ENCODE assay signal across 8 cellular contexts in genomic region chr4:109994415-109994827, GRCh38.
DNase-seq lines count a peak whose midpoint lies in the region; ATAC-seq lines count a peak whose summit lies in the region.

No MANE protein-coding gene starts in this region.

- H3K27ac Mint-ChIP-seq in activated naive CD8-positive, alpha-beta T cell treated with anti-CD3 and anti-CD28 coated beads, Interleukin-2, amount 50 U/mL, for 24 hours: no peak overlapping the region

- H3K36me3 Mint-ChIP-seq in activated naive CD8-positive, alpha-beta T cell treated with anti-CD3 and anti-CD28 coated beads, Interleukin-2, amount 50 U/mL, for 24 hours (ENCODE audit: low read depth): no peaks in the 10 kb centered on the region

- no peaks in the 10 kb centered on the region for H3K9me3 Mint-ChIP-seq in activated naive CD8-positive, alpha-beta T cell treated with anti-CD3 and anti-CD28 coated beads, Interleukin-2, amount 50 U/mL, for 24 hours

- ATAC-seq in GM18868 (IDR thresholded peaks at IDR 0.05; ENCODE audit: unreplicated experiment): peak; percentile 66
- ATAC-seq in GM21619 (IDR thresholded peaks at IDR 0.05; ENCODE audit: unreplicated experiment): peak; percentile 67
- ATAC-seq in HG03432 (IDR thresholded peaks at IDR 0.05; ENCODE audit: unreplicated experiment): peak; percentile 71
- ATAC-seq in activated naive CD8-positive, alpha-beta T cell treated with anti-CD3 and anti-CD28 coated beads, Interleukin-2, amount 50 U/mL, for 24 hours: peak; percentile 86

- H3K27me3 Mint-ChIP-seq in activated naive CD8-positive, alpha-beta T cell treated with anti-CD3 and anti-CD28 coated beads, Interleukin-2, amount 50 U/mL, for 24 hours: peaks cover 9% of the 10 kb centered on the region

- H3K4me3 Mint-ChIP-seq in activated naive CD8-positive, alpha-beta T cell treated with anti-CD3 and anti-CD28 coated beads, Interleukin-2, amount 50 U/mL, for 24 hours: no peak overlapping the region

- DNase-seq in activated naive CD8-positive, alpha-beta T cell treated with anti-CD3 and anti-CD28 coated beads, Interleukin-2, amount 50 U/mL, for 24 hours: no peak
- no peak for DNase-seq in NCI-H69 (lab: John Stamatoyannopoulos, UW)
- no peak for DNase-seq in LoVo (ENCODE audit: low spot score)
- DNase-seq in NCI-H1048 (lab: John Stamatoyannopoulos, UW): no peak
- no peak for DNase-seq in NK-92 (lab: John Stamatoyannopoulos, UW; ENCODE audit: unreplicated experiment)

- peaks cover 19% of the 10 kb centered on the region for H3K4me1 Mint-ChIP-seq in activated naive CD8-positive, alpha-beta T cell treated with anti-CD3 and anti-CD28 coated beads, Interleukin-2, amount 50 U/mL, for 24 hours
